24 cellular contexts compared by ENCODE assay signal in genomic region chr7:128894101-128894440, GRCh38. TPM values are rescaled to one million over a fixed set of nuclear protein-coding genes. Genes with fewer than 3 reads are reported as not detected.
"Had no signal": no experiment of that assay in that cellular context is flagged by ENCODE, and none has a peak within 500 bp of the region (broad histone marks: within the 10 kb centered on the region; RNA-seq: fewer than 3 reads in every experiment).

No MANE protein-coding gene starts in this region.

- H3K27me3 ChIP-seq: ascending aorta, MG63, SJSA1 had no signal

- H3K9me3 ChIP-seq: ascending aorta, body of pancreas, MG63, SJSA1 had no signal

- H3K4me3 ChIP-seq: ascending aorta, body of pancreas, MG63, SJSA1 had no signal

- ATAC-seq: activated CD8-positive, alpha-beta memory T cell treated with anti-CD3 and anti-CD28 coated beads, Interleukin-2, amount 10 ng/mL, durations not matched to agents 7 days and 5 days; body of pancreas; T-helper 17 cell had no signal

- H3K4me1 Mint-ChIP-seq: activated CD4-positive, alpha-beta T cell treated with anti-CD3 and anti-CD28 coated beads, Interleukin-2, amount 10 ng/mL, durations not matched to agents 24 days and 14 days; activated naive CD4-positive, alpha-beta T cell treated with anti-CD3 and anti-CD28 coated beads, Interleukin-2, amount 50 U/mL, for 24 hours; T-helper 17 cell had no signal

- DNase-seq: activated B cell treated with CpG ODN at 0.5 μM for 24 hours; activated CD4-positive, alpha-beta T cell treated with anti-CD3 and anti-CD28 coated beads for 1 hour; activated CD4-positive, alpha-beta T cell treated with anti-CD3 and anti-CD28 coated beads, Interleukin-2, amount 10 ng/mL, durations not matched to agents 24 days and 14 days; activated CD4-positive, alpha-beta T cell treated with anti-CD3 and anti-CD28 coated beads, Interleukin-2, amount 50 U/mL, for 48 hours; activated CD8-positive, alpha-beta memory T cell treated with anti-CD3 and anti-CD28 coated beads, Interleukin-2, amount 10 ng/mL, durations not matched to agents 7 days and 5 days; activated effector memory CD4-positive, alpha-beta T cell treated with Interleukin-2 at 50 U/mL for 16 hours; activated naive CD4-positive, alpha-beta T cell; activated T-cell treated with anti-CD3 and anti-CD28 coated beads, Interleukin-2, amount 50 U/mL, for 24 hours; amniotic stem cell; MG63; MV-4-11; NCI-H1105; NCI-H1436; NCI-H1694 treated with DMSO at 0.1 percent for 48 hours; NCI-H2081; NCI-H446; NCI-H524; T-helper 17 cell; T1000 had no signal

- H3K27ac Mint-ChIP-seq: activated B cell treated with CpG ODN at 0.5 μM for 24 hours; activated CD4-positive, alpha-beta T cell treated with anti-CD3 and anti-CD28 coated beads, Interleukin-2, amount 10 ng/mL, durations not matched to agents 24 days and 14 days; activated CD8-positive, alpha-beta memory T cell treated with anti-CD3 and anti-CD28 coated beads, Interleukin-2, amount 10 ng/mL, durations not matched to agents 7 days and 5 days; activated naive CD4-positive, alpha-beta T cell treated with anti-CD3 and anti-CD28 coated beads, Interleukin-2, amount 50 U/mL, for 24 hours; activated T-cell treated with anti-CD3 and anti-CD28 coated beads, Interleukin-2, amount 50 U/mL, for 24 hours; activated T-helper 1 cell treated with anti-CD3 and anti-CD28 coated beads, Interleukin-12 subunit alpha, Interleukin-12 subunit beta, Interleukin-2, Interleukin-4 antibody, amounts not matched to agents 30 ng/mL and 10 ng/mL and 1 ng/mL, durations not matched to agents 14 hours and 24 hours and 36 hours; T-helper 17 cell had no signal

- H3K27me3 Mint-ChIP-seq: T-helper 17 cell had no signal

- H3K4me3 Mint-ChIP-seq: activated B cell treated with CpG ODN at 0.5 μM for 24 hours; activated CD4-positive, alpha-beta T cell treated with anti-CD3 and anti-CD28 coated beads, Interleukin-2, amount 10 ng/mL, durations not matched to agents 24 days and 14 days; activated CD8-positive, alpha-beta memory T cell treated with anti-CD3 and anti-CD28 coated beads, Interleukin-2, amount 10 ng/mL, durations not matched to agents 7 days and 5 days; activated naive CD4-positive, alpha-beta T cell treated with anti-CD3 and anti-CD28 coated beads, Interleukin-2, amount 50 U/mL, for 24 hours; activated T-cell treated with anti-CD3 and anti-CD28 coated beads, Interleukin-2, amount 50 U/mL, for 24 hours; activated T-helper 1 cell treated with anti-CD3 and anti-CD28 coated beads, Interleukin-12 subunit alpha, Interleukin-12 subunit beta, Interleukin-2, Interleukin-4 antibody, amounts not matched to agents 30 ng/mL and 10 ng/mL and 1 ng/mL, durations not matched to agents 14 hours and 24 hours and 36 hours; T-helper 17 cell had no signal

- H3K36me3 ChIP-seq: ascending aorta, MG63, SJSA1 had no signal

- H3K4me1 ChIP-seq: ascending aorta, SJSA1 had no signal

- H3K9me3 Mint-ChIP-seq: activated naive CD4-positive, alpha-beta T cell treated with anti-CD3 and anti-CD28 coated beads, Interleukin-2, amount 50 U/mL, for 24 hours had no signal

- H3K27ac ChIP-seq: ascending aorta, body of pancreas, SJSA1 had no signal

RNA-seq across cellular contexts. Expression of gene KCP, which starts 16.4 kb away (rescaled TPM):
- total RNA-seq: activated T-helper 1 cell treated with anti-CD3 and anti-CD28 coated beads, Interleukin-12 subunit alpha, Interleukin-12 subunit beta, Interleukin-2, Interleukin-4 antibody, amounts not matched to agents 30 ng/mL and 10 ng/mL and 1 ng/mL, durations not matched to agents 14 hours and 24 hours and 36 hours; SJSA1 had no signal

RNA-seq across cellular contexts. Expression of gene IRF5, which starts 43.7 kb away (rescaled TPM):
- total RNA-seq: ascending aorta had no signal
